Comparison of ENCODE assay signal across 8 cellular contexts in genomic region chr13:45119469-45119989, GRCh38. TPM values are rescaled to one million over a fixed set of nuclear protein-coding genes. Genes with fewer than 3 reads are reported as not detected.
DNase-seq lines count a peak whose midpoint lies in the region; ATAC-seq and TF ChIP-seq lines count a peak whose summit lies in the region.

No MANE protein-coding gene starts in this region.

- H3K27me3 Mint-ChIP-seq in T-cell (no peaks in the 10 kb centered on the region), nephron progenitor cell (ENCODE audit: low read depth, poor library complexity) (peaks cover 12% of the 10 kb centered on the region)

- POLR2A ChIA-PET in T-cell (lab: Charles Lee) = interaction anchor here in 1 of 2 donors (1.0 kb wide), 1 partner anchor 222 kb away, joined by 4 read pairs; no protein-coding TSS in a partner anchor

- H3K4me3 ChIP-seq in ascending aorta = peak overlapping the region; percentile 71 to 94

- H3K4me1 Mint-ChIP-seq in T-cell (peaks cover 11 to 16% (median 15%) of the 10 kb centered on the region in 3 donors), nephron progenitor cell (peaks cover 7% of the 10 kb centered on the region)

- DNase-seq in DMS53 (lab: John Stamatoyannopoulos, UW) = peak; percentile 42
- no peak for DNase-seq in DMS53 treated with DMSO at 0.1 percent for 48 hours (lab: John Stamatoyannopoulos, UW; ENCODE audit: unreplicated experiment)
- peak; percentile 26 to 81 (median 66) for DNase-seq in T-cell
- no peak for DNase-seq in ascending aorta (ENCODE audit: low spot score in 2 of 2)
- DNase-seq in stimulated activated CD4-positive, alpha-beta T cell treated with anti-CD3 and anti-CD28 coated beads, TNF-alpha, amount 100 ng/mL, for 24 hours (ENCODE audit: low read depth in 3 of 3) = peak; percentile 9 to 45 (median 31)
- DNase-seq in nephron progenitor cell = no peak

- peaks cover 6% of the 10 kb centered on the region for H3K36me3 Mint-ChIP-seq in T-cell
- H3K36me3 Mint-ChIP-seq in nephron progenitor cell (ENCODE audit: low read depth) = peaks cover 8% of the 10 kb centered on the region

- intact Hi-C loops in ascending aorta (cut with DNase I) = no loop called here

- peak; percentile 14 for ATAC-seq in HG03108 (IDR thresholded peaks at IDR 0.05; ENCODE audit: unreplicated experiment)
- ATAC-seq in T-cell (replicated peaks in 1 of 4) = peak; percentile 67 to 89 (median 81)

- no peaks in the 10 kb centered on the region for H3K36me3 ChIP-seq in ascending aorta

- H3K27ac ChIP-seq in ascending aorta (peak overlapping the region; percentile 75), layer of hippocampus (ENCODE audit: low read depth, low read length) (peak overlapping the region; percentile 77)

- H3K27me3 ChIP-seq in ascending aorta = no peaks in the 10 kb centered on the region
- no peaks in the 10 kb centered on the region for H3K27me3 ChIP-seq in layer of hippocampus (ENCODE audit: control insufficient read depth, insufficient read depth, low read length)

- H3K9me3 ChIP-seq in ascending aorta = no peaks in the 10 kb centered on the region

- CTCF ChIA-PET in T-cell (lab: Charles Lee) = interaction anchor here (1.0 to 2.0 kb wide), 3 partner anchors 73 to 252 kb away, joined by 3 to 10 read pairs (median 3); no protein-coding TSS in a partner anchor

- H3K9me3 Mint-ChIP-seq in T-cell (no peaks in the 10 kb centered on the region), nephron progenitor cell (no peaks in the 10 kb centered on the region)

- H3K27ac Mint-ChIP-seq in T-cell = no peak overlapping the region
- no peak overlapping the region for H3K27ac Mint-ChIP-seq in nephron progenitor cell

- no peak overlapping the region for H3K4me3 Mint-ChIP-seq in T-cell
- no peak overlapping the region for H3K4me3 Mint-ChIP-seq in nephron progenitor cell

- TF ChIP-seq CTCF in ascending aorta (IDR thresholded peaks at IDR 0.05) = no peak
- no peak for TF ChIP-seq CTCF in nephron progenitor cell (IDR thresholded peaks at IDR 0.05)

- peaks cover 0 to 15% of the 10 kb centered on the region in 2 donors for H3K4me1 ChIP-seq in ascending aorta

RNA-seq across cellular contexts. Expression of gene GTF2F2, which starts 0.8 kb away (rescaled TPM):
- 10 to 100 TPM; 12.9 to 17.0 (median 15.6) TPM for total RNA-seq in T-cell
- total RNA-seq in ascending aorta = 6.4 TPM

Comparison
In these comparisons a context has a peak if more than half of its experiments do, and no peak if none do; other contexts are left out.
1. DNase-seq: peak in DMS53 (single experiment), T-cell (34 of 34) and stimulated activated CD4-positive, alpha-beta T cell treated with anti-CD3 and anti-CD28 coated beads, TNF-alpha, amount 100 ng/mL, for 24 hours (3 of 3); none in DMS53 treated with DMSO at 0.1 percent for 48 hours (single experiment), ascending aorta (0 of 2) and nephron progenitor cell (single experiment).